ENCODE assay signal across 15 cellular contexts in genomic region chr4:8540072-8540471, GRCh38. TPM values are rescaled to one million over a fixed set of nuclear protein-coding genes. Genes with fewer than 3 reads are reported as not detected.
DNase-seq lines count a peak whose midpoint lies in the region; ATAC-seq and TF ChIP-seq lines count a peak whose summit lies in the region.
"Had no signal": no experiment of that assay in that cellular context is flagged by ENCODE, and none has a peak within 500 bp of the region (broad histone marks: within the 10 kb centered on the region; RNA-seq: fewer than 3 reads in every experiment).

No MANE protein-coding gene starts in this region.

- peaks cover 8% of the 10 kb centered on the region for H3K4me1 Mint-ChIP-seq in activated CD8-positive, alpha-beta T cell treated with anti-CD3 and anti-CD28 coated beads, Interleukin-2, amount 10 ng/mL, durations not matched to agents 7 days and 5 days (ENCODE audit: low read depth)

- H3K27ac ChIP-seq in sigmoid colon, result no peak overlapping the region
- H3K27ac ChIP-seq: brain microvascular endothelial cell, esophagus muscularis mucosa, transverse colon had no signal

- no peak overlapping the region for H3K4me3 ChIP-seq in sigmoid colon
- H3K4me3 ChIP-seq: esophagus muscularis mucosa, transverse colon had no signal

- no peaks in the 10 kb centered on the region for H3K27me3 ChIP-seq in sigmoid colon
- H3K27me3 ChIP-seq: brain microvascular endothelial cell, transverse colon had no signal

- no peaks in the 10 kb centered on the region for H3K36me3 Mint-ChIP-seq in activated CD8-positive, alpha-beta T cell treated with anti-CD3 and anti-CD28 coated beads, Interleukin-2, amount 10 ng/mL, durations not matched to agents 7 days and 5 days (ENCODE audit: low read depth)
- H3K36me3 Mint-ChIP-seq: IgD-negative memory B cell had no signal

- peaks cover 0 to 27% (median 22%) of the 10 kb centered on the region in 4 donors for H3K4me1 ChIP-seq in sigmoid colon

- H3K9me3 ChIP-seq in sigmoid colon, result no peaks in the 10 kb centered on the region
- H3K9me3 ChIP-seq: esophagus muscularis mucosa, transverse colon had no signal

- intact Hi-C loops in sigmoid colon (cut with DNase I), result no loop called here

- TF ChIP-seq CTCF in sigmoid colon (IDR thresholded peaks at IDR 0.05), result no peak

- no peak overlapping the region for H3K4me3 Mint-ChIP-seq in activated CD8-positive, alpha-beta T cell treated with anti-CD3 and anti-CD28 coated beads, Interleukin-2, amount 10 ng/mL, durations not matched to agents 7 days and 5 days

- CTCF ChIA-PET in activated CD8-positive, alpha-beta T cell treated with anti-CD3 and anti-CD28 coated beads, Interleukin-2, amount 10 ng/mL, durations not matched to agents 7 days and 5 days (lab: Charles Lee), result no interaction called here

- POLR2A ChIA-PET in activated CD8-positive, alpha-beta T cell treated with anti-CD3 and anti-CD28 coated beads, Interleukin-2, amount 10 ng/mL, durations not matched to agents 7 days and 5 days (lab: Charles Lee), result no interaction called here

- H3K27ac Mint-ChIP-seq in activated CD8-positive, alpha-beta T cell treated with anti-CD3 and anti-CD28 coated beads, Interleukin-2, amount 10 ng/mL, durations not matched to agents 7 days and 5 days, result no peak overlapping the region

- DNase-seq in activated CD8-positive, alpha-beta T cell treated with anti-CD3 and anti-CD28 coated beads, Interleukin-2, amount 10 ng/mL, durations not matched to agents 7 days and 5 days, result no peak
- DNase-seq in sigmoid colon, result peak; percentile 27
- no peak for DNase-seq in NCI-H2081 (lab: John Stamatoyannopoulos, UW)
- DNase-seq in inferior parietal cortex (ENCODE audit: extremely low spot score), result no peak
- no peak for DNase-seq in germinal center (ENCODE audit: low spot score)
- DNase-seq: brain microvascular endothelial cell, NCI-H2081 treated with DMSO at 0.1 percent for 48 hours, transverse colon had no signal

- no peak for TF ChIP-seq EP300 in sigmoid colon (IDR thresholded peaks at IDR 0.05)

- H3K9me3 Mint-ChIP-seq in activated CD8-positive, alpha-beta T cell treated with anti-CD3 and anti-CD28 coated beads, Interleukin-2, amount 10 ng/mL, durations not matched to agents 7 days and 5 days (ENCODE audit: insufficient read depth), result no peaks in the 10 kb centered on the region

- TF ChIP-seq POLR2A in sigmoid colon (IDR thresholded peaks at IDR 0.05), result no peak

- ATAC-seq in GM18520 (IDR thresholded peaks at IDR 0.05; ENCODE audit: unreplicated experiment) (peak; percentile 39), HG02678 (IDR thresholded peaks at IDR 0.05; ENCODE audit: unreplicated experiment) (peak; percentile 63), esophagus mucosa (no peak)
- peak; percentile 49 for ATAC-seq in activated CD8-positive, alpha-beta T cell treated with anti-CD3 and anti-CD28 coated beads, Interleukin-2, amount 10 ng/mL, durations not matched to agents 7 days and 5 days

- no peaks in the 10 kb centered on the region for H3K36me3 ChIP-seq in sigmoid colon
- H3K36me3 ChIP-seq: brain microvascular endothelial cell, esophagus muscularis mucosa, transverse colon had no signal

- H3K27me3 Mint-ChIP-seq in activated CD8-positive, alpha-beta T cell treated with anti-CD3 and anti-CD28 coated beads, Interleukin-2, amount 10 ng/mL, durations not matched to agents 7 days and 5 days (ENCODE audit: low read depth), result no peaks in the 10 kb centered on the region

- 66 to 79% methylated on average over 9 of the region's 9 CpGs for WGBS in sigmoid colon, 2 donors

RNA-seq across cellular contexts. Expression of gene GPR78, which starts 40.1 kb away (rescaled TPM):
- not detected for total RNA-seq in activated CD8-positive, alpha-beta T cell treated with anti-CD3 and anti-CD28 coated beads, Interleukin-2, amount 10 ng/mL, durations not matched to agents 7 days and 5 days
- total RNA-seq in sigmoid colon (under 1 TPM in 1 of 4 donors, not detected in 3; 0.28 TPM), esophagus mucosa (6.4 TPM)
- under 1 TPM in 1 of 3 donors, not detected in 2; 0.04 TPM for polyA plus RNA-seq in sigmoid colon
- total RNA-seq: esophagus muscularis mucosa, OCI-LY7 had no signal
- polyA plus RNA-seq: IgD-negative memory B cell, keratinocyte had no signal

RNA-seq across cellular contexts. Expression of gene CPZ, which starts 52.5 kb away (rescaled TPM):
- total RNA-seq in activated CD8-positive, alpha-beta T cell treated with anti-CD3 and anti-CD28 coated beads, Interleukin-2, amount 10 ng/mL, durations not matched to agents 7 days and 5 days, result under 1 TPM; 0.21 to 0.23 TPM
- total RNA-seq in sigmoid colon (1 to 10 TPM in 3 of 4 donors, under 1 TPM in 1; 0.54 to 8.3 (median 3.0) TPM), esophagus mucosa (0.80 TPM)
- 1 to 10 TPM in 2 of 3 donors, under 1 TPM in 1; 0.46 to 2.4 (median 1.8) TPM for polyA plus RNA-seq in sigmoid colon
- total RNA-seq: OCI-LY7 had no signal
- polyA plus RNA-seq: IgD-negative memory B cell, keratinocyte had no signal
